ENCODE assay signal across 9 cellular contexts in the genomic region with DNA sequence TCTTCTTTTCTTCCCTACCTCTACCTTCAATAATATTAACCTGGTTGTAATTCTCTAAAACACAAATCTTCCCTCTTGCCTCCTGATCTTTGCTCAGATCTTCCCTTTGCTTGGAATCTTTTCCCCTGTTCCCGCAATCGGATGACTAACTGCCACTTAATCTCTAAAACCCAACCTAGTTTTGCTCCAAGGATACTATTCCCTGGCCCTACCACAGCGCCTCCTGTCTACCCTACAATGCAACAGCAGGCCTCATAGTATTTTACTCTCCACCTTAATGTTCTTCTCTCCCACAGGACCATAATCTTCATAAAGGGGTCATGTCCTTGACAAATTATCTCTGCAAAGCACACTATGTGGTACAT.
DNase-seq lines count a peak whose midpoint lies in the region; ATAC-seq and TF ChIP-seq lines count a peak whose summit lies in the region.
"Had no signal": no experiment of that assay in that cellular context is flagged by ENCODE, and none has a peak within 500 bp of the region (broad histone marks: within the 10 kb centered on the region; RNA-seq: fewer than 3 reads in every experiment).

No MANE protein-coding gene starts in this region.

- H3K4me2 ChIP-seq in OCI-LY7 (ENCODE audit: low read length): no peak overlapping the region

- H3K27ac Mint-ChIP-seq in stimulated activated naive CD8-positive, alpha-beta T cell treated with anti-CD3 and anti-CD28 coated beads, Interleukin-15, amount 100 ng/mL, for 72 hours: peak overlapping the region; percentile 6 to 46

- intact Hi-C loops in OCI-LY7 (cut with micrococcal nuclease; ENCODE audit: unreplicated experiment) (no loop called here), esophagus squamous epithelium (cut with DNase I) (no loop called here)

- no peaks in the 10 kb centered on the region for H3K27me3 ChIP-seq in esophagus squamous epithelium

- whole genome bisulfite sequencing in esophagus squamous epithelium, 2 donors: 79 to 88% methylated on average over 3 of the region's 3 CpGs

- H3K9me3 ChIP-seq in OCI-LY7 (ENCODE audit: low read length) (no peaks in the 10 kb centered on the region), esophagus squamous epithelium (no peaks in the 10 kb centered on the region)

- TF ChIP-seq CTCF in OCI-LY7 (conservative IDR thresholded peaks at IDR 0.05; ENCODE audit: low read length) (peak; percentile 73), esophagus squamous epithelium (IDR thresholded peaks at IDR 0.05) (peak in 4 of 6 experiments; percentile 10 to 52 (median 12))

- no peaks in the 10 kb centered on the region for H3K9me3 Mint-ChIP-seq in stimulated activated naive CD8-positive, alpha-beta T cell treated with anti-CD3 and anti-CD28 coated beads, Interleukin-15, amount 100 ng/mL, for 72 hours

- peaks cover 20% of the 10 kb centered on the region for H3K4me1 Mint-ChIP-seq in stimulated activated naive CD8-positive, alpha-beta T cell treated with anti-CD3 and anti-CD28 coated beads, Interleukin-15, amount 100 ng/mL, for 72 hours

- H3K27ac ChIP-seq in OCI-LY7 (ENCODE audit: low read depth, low read length, poor library complexity, severe bottlenecking) (no peak overlapping the region), esophagus squamous epithelium (no peak overlapping the region)

- CTCF ChIA-PET in OCI-LY7 (lab: Charles Lee; ENCODE audit: unreplicated experiment): no interaction called here

- no peak for TF ChIP-seq POLR2A in esophagus squamous epithelium (IDR thresholded peaks at IDR 0.05)

- H4K20me1 ChIP-seq in OCI-LY7 (ENCODE audit: insufficient read depth, low read length): no peaks in the 10 kb centered on the region

- H3K4me3 ChIP-seq in OCI-LY7 (ENCODE audit: low read depth, low read length, poor library complexity, severe bottlenecking) (no peak overlapping the region), esophagus squamous epithelium (no peak overlapping the region)

- H3K36me3 ChIP-seq in OCI-LY7 (ENCODE audit: insufficient read depth, low read length): no peaks in the 10 kb centered on the region
- H3K36me3 ChIP-seq in esophagus squamous epithelium: no peaks in the 10 kb centered on the region

- H3K4me1 ChIP-seq in OCI-LY7 (ENCODE audit: insufficient read depth, low read length, poor library complexity, severe bottlenecking): no peaks in the 10 kb centered on the region
- peaks cover 0 to 8% (median 0%) of the 10 kb centered on the region in 3 donors for H3K4me1 ChIP-seq in esophagus squamous epithelium

- no peak overlapping the region for H3K4me3 Mint-ChIP-seq in stimulated activated naive CD8-positive, alpha-beta T cell treated with anti-CD3 and anti-CD28 coated beads, Interleukin-15, amount 100 ng/mL, for 72 hours
- H3K4me3 Mint-ChIP-seq: naive thymus-derived CD4-positive, alpha-beta T cell had no signal

- no peaks in the 10 kb centered on the region for H3K9me2 ChIP-seq in OCI-LY7 (ENCODE audit: insufficient read depth, low read length)

- H3K79me2 ChIP-seq in OCI-LY7 (ENCODE audit: insufficient read depth, low read depth, low read length): no peaks in the 10 kb centered on the region

- no peak for ATAC-seq in stimulated activated naive CD8-positive, alpha-beta T cell treated with anti-CD3 and anti-CD28 coated beads, Interleukin-15, amount 100 ng/mL, for 72 hours
- ATAC-seq in HG03039 (IDR thresholded peaks at IDR 0.05; ENCODE audit: unreplicated experiment): no peak

- DNase-seq in NCI-H82 (lab: John Stamatoyannopoulos, UW): peak; percentile 24
- no peak for DNase-seq in NCI-H82 treated with DMSO at 0.1 percent for 48 hours (lab: John Stamatoyannopoulos, UW; ENCODE audit: unreplicated experiment)
- no peak for DNase-seq in OCI-LY7 (ENCODE audit: low spot score)
- no peak for DNase-seq in esophagus squamous epithelium (lab: John Stamatoyannopoulos, UW)
- DNase-seq in stimulated activated naive CD8-positive, alpha-beta T cell treated with anti-CD3 and anti-CD28 coated beads, Interleukin-15, amount 100 ng/mL, for 72 hours: no peak
- no peak for DNase-seq in NCI-H2081 (lab: John Stamatoyannopoulos, UW)
- DNase-seq in T-helper 1 cell: no peak
- DNase-seq: naive thymus-derived CD4-positive, alpha-beta T cell had no signal

- POLR2A ChIA-PET in OCI-LY7 (lab: Charles Lee): no interaction called here

- no peak overlapping the region for H2AFZ ChIP-seq in OCI-LY7 (ENCODE audit: low read length)

- no TSS peak for BruUV-seq in OCI-LY7 (replicated peaks; lab: Mats Ljungman, UMichigan)

- H3K27me3 Mint-ChIP-seq in stimulated activated naive CD8-positive, alpha-beta T cell treated with anti-CD3 and anti-CD28 coated beads, Interleukin-15, amount 100 ng/mL, for 72 hours: peaks cover 16% of the 10 kb centered on the region
